Comparison of ENCODE assay signal across 8 cellular contexts in genomic region chr14:34051966-34052657, GRCh38.
DNase-seq lines count a peak whose midpoint lies in the region; ATAC-seq and TF ChIP-seq lines count a peak whose summit lies in the region.

No MANE protein-coding gene starts in this region.

- no CpG with 5 or more reads among the region's 5 CpGs for WGBS in mesendoderm (ENCODE audit: extremely low coverage, insufficient coverage, low lambda C conversion rate)

- no peak overlapping the region for H2BK5ac ChIP-seq in mesendoderm (ENCODE audit: low read length)

- no peak overlapping the region for H3K56ac ChIP-seq in mesendoderm (ENCODE audit: low read length)

- peaks cover 16% of the 10 kb centered on the region for H3K27me3 Mint-ChIP-seq in activated T-cell treated with anti-CD3 and anti-CD28 coated beads, Interleukin-2, amount 50 U/mL, for 72 hours (ENCODE audit: low read depth)
- H3K27me3 Mint-ChIP-seq in stimulated activated naive CD8-positive, alpha-beta T cell treated with anti-CD3 and anti-CD28 coated beads, Interleukin-15, amount 100 ng/mL, for 72 hours = peaks cover 30% of the 10 kb centered on the region

- no peaks in the 10 kb centered on the region for H3K36me3 ChIP-seq in mesendoderm (ENCODE audit: control insufficient read depth, insufficient read depth, low read length)

- ATAC-seq in activated T-cell treated with anti-CD3 and anti-CD28 coated beads, Interleukin-2, amount 50 U/mL, for 72 hours (replicated peaks in 1 of 2) = peak; percentile 62 to 82
- peak; percentile 66 for ATAC-seq in HG03469 (IDR thresholded peaks at IDR 0.05; ENCODE audit: unreplicated experiment)
- peak; percentile 63 for ATAC-seq in stimulated activated naive CD8-positive, alpha-beta T cell treated with anti-CD3 and anti-CD28 coated beads, Interleukin-15, amount 100 ng/mL, for 72 hours

- no peak overlapping the region for H3K27ac Mint-ChIP-seq in activated T-cell treated with anti-CD3 and anti-CD28 coated beads, Interleukin-2, amount 50 U/mL, for 72 hours
- no peak overlapping the region for H3K27ac Mint-ChIP-seq in stimulated activated naive CD8-positive, alpha-beta T cell treated with anti-CD3 and anti-CD28 coated beads, Interleukin-15, amount 100 ng/mL, for 72 hours

- H3K18ac ChIP-seq in mesendoderm (ENCODE audit: low read length) = no peak overlapping the region

- no peak overlapping the region for H4K8ac ChIP-seq in mesendoderm (ENCODE audit: low read depth, low read length)

- H2BK15ac ChIP-seq in mesendoderm (replicated peaks; ENCODE audit: low read depth) = no peak overlapping the region

- peaks cover 0 to 4% of the 10 kb centered on the region in 2 donors for H3K9me3 Mint-ChIP-seq in activated T-cell treated with anti-CD3 and anti-CD28 coated beads, Interleukin-2, amount 50 U/mL, for 72 hours
- H3K9me3 Mint-ChIP-seq in stimulated activated naive CD8-positive, alpha-beta T cell treated with anti-CD3 and anti-CD28 coated beads, Interleukin-15, amount 100 ng/mL, for 72 hours = no peaks in the 10 kb centered on the region

- H3K36me3 Mint-ChIP-seq in activated T-cell treated with anti-CD3 and anti-CD28 coated beads, Interleukin-2, amount 50 U/mL, for 72 hours (ENCODE audit: insufficient read depth in 2 of 2) = no peaks in the 10 kb centered on the region

- H3K27ac ChIP-seq in mesendoderm (ENCODE audit: low read depth, low read length) = no peak overlapping the region

- in situ Hi-C loops in astrocyte of the spinal cord (cut with HindIII; ENCODE audit: low sequenced_read_pairs) = no loop called here

- H3K9ac ChIP-seq in mesendoderm (ENCODE audit: low read length) = no peak overlapping the region

- DNase-seq in activated T-cell treated with anti-CD3 and anti-CD28 coated beads, Interleukin-2, amount 50 U/mL, for 72 hours = peak in 1 of 2 donors; percentile 4
- DNase-seq in activated T-cell treated with anti-CD3 and anti-CD28 coated beads, Interleukin-2, amount 50 U/mL, for 48 hours = no peak
- DNase-seq in astrocyte of the spinal cord (ENCODE audit: low read depth, low spot score) (peak; percentile 85), NCI-H1105 (lab: John Stamatoyannopoulos, UW) (no peak), NCI-H345 treated with DMSO at 0.1 percent for 48 hours (lab: John Stamatoyannopoulos, UW; ENCODE audit: unreplicated experiment) (no peak), mesendoderm (no peak)
- peak; percentile 11 to 20 for DNase-seq in stimulated activated naive CD8-positive, alpha-beta T cell treated with anti-CD3 and anti-CD28 coated beads, Interleukin-15, amount 100 ng/mL, for 72 hours

- H3K79me2 ChIP-seq in mesendoderm (ENCODE audit: control insufficient read depth, insufficient read depth, low read length) = no peaks in the 10 kb centered on the region

- no peak overlapping the region for H3K4me2 ChIP-seq in mesendoderm (ENCODE audit: low read length)

- H2BK120ac ChIP-seq in mesendoderm (ENCODE audit: low read depth, low read length) = no peak overlapping the region

- H3K27me3 ChIP-seq in mesendoderm (ENCODE audit: insufficient read depth, low read length, poor library complexity) = no peaks in the 10 kb centered on the region

- H3K4me3 Mint-ChIP-seq in activated T-cell treated with anti-CD3 and anti-CD28 coated beads, Interleukin-2, amount 50 U/mL, for 72 hours = no peak overlapping the region
- no peak overlapping the region for H3K4me3 Mint-ChIP-seq in stimulated activated naive CD8-positive, alpha-beta T cell treated with anti-CD3 and anti-CD28 coated beads, Interleukin-15, amount 100 ng/mL, for 72 hours

- H3K4ac ChIP-seq in mesendoderm (ENCODE audit: low read depth, low read length) = no peak overlapping the region

- H3K4me3 ChIP-seq in astrocyte of the spinal cord (ENCODE audit: low read depth, low read length) (no peak overlapping the region), mesendoderm (ENCODE audit: low read length) (no peak overlapping the region)

- no peak overlapping the region for H2AK5ac ChIP-seq in mesendoderm (ENCODE audit: low read length)

- no peaks in the 10 kb centered on the region for H3K79me1 ChIP-seq in mesendoderm (ENCODE audit: low read length)

- no peak overlapping the region for H4K5ac ChIP-seq in mesendoderm (ENCODE audit: low read length)

- TF ChIP-seq CTCF in astrocyte of the spinal cord (IDR thresholded peaks at IDR 0.05; ENCODE audit: low read depth, low read length) = no peak

- H3K23ac ChIP-seq in mesendoderm (ENCODE audit: low read length) = no peak overlapping the region

- peaks cover 26% of the 10 kb centered on the region for H3K4me1 Mint-ChIP-seq in activated T-cell treated with anti-CD3 and anti-CD28 coated beads, Interleukin-2, amount 50 U/mL, for 72 hours (ENCODE audit: low read depth)
- H3K4me1 Mint-ChIP-seq in stimulated activated naive CD8-positive, alpha-beta T cell treated with anti-CD3 and anti-CD28 coated beads, Interleukin-15, amount 100 ng/mL, for 72 hours = peaks cover 51% of the 10 kb centered on the region

- H3K4me1 ChIP-seq in mesendoderm (ENCODE audit: control insufficient read depth, low read depth, low read length) = no peaks in the 10 kb centered on the region

Comparison
In these comparisons a context has a peak if more than half of its experiments do, and no peak if none do; other contexts are left out.
1. DNase-seq: peak in astrocyte of the spinal cord (single experiment) and stimulated activated naive CD8-positive, alpha-beta T cell treated with anti-CD3 and anti-CD28 coated beads, Interleukin-15, amount 100 ng/mL, for 72 hours (2 of 2); none in activated T-cell treated with anti-CD3 and anti-CD28 coated beads, Interleukin-2, amount 50 U/mL, for 48 hours (0 of 2), NCI-H1105 (single experiment), NCI-H345 treated with DMSO at 0.1 percent for 48 hours (single experiment) and mesendoderm (single experiment).
2. Peak in every context shown above with its lines, with median percentiles within 50 percentile points of each other: ATAC-seq.